ENCODE assay signal across 29 cellular contexts in genomic region chrY:19067435-19067834, GRCh38.
"Had no signal": no experiment of that assay in that cellular context is flagged by ENCODE, and none has a peak within 500 bp of the region (broad histone marks: within the 10 kb centered on the region; RNA-seq: fewer than 3 reads in every experiment).

No MANE protein-coding gene starts in this region.

- H3K36me3 ChIP-seq: esophagus squamous epithelium, heart left ventricle, left lung, neutrophil, prostate gland, sigmoid colon, stomach, transverse colon, WERI-Rb-1 had no signal

- H3K4me3 ChIP-seq: esophagus squamous epithelium, heart left ventricle, left lung, lung, mucosa of descending colon, prostate gland, sigmoid colon, stomach, transverse colon had no signal

- H3K27me3 ChIP-seq: esophagus squamous epithelium, heart left ventricle, left lung, neutrophil, sigmoid colon, stomach, transverse colon had no signal

- DNase-seq: activated CD4-positive, alpha-beta memory T cell treated with anti-CD3 and anti-CD28 coated beads for 36 hours; activated CD4-positive, alpha-beta T cell treated with anti-CD3 and anti-CD28 coated beads, Interleukin-2, amount 10 ng/mL, durations not matched to agents 24 days and 14 days; activated CD4-positive, CD25-positive, alpha-beta regulatory T cell treated with anti-CD3 and anti-CD28 coated beads, Interleukin-2, amount 50 U/mL, for 72 hours; activated gamma-delta T cell treated with Interleukin-2 at 50 U/mL for 16 hours; activated naive CD8-positive, alpha-beta T cell treated with anti-CD3 and anti-CD28 coated beads, Interleukin-2, amount 50 U/mL, for 24 hours; activated T-cell treated with anti-CD3 and anti-CD28 coated beads, Interleukin-2, amount 50 U/mL, for 4 hours; amygdala; caudate nucleus; cortex of kidney; esophagus squamous epithelium; heart left ventricle; left lung; naive B cell; nephron progenitor cell; retina; sigmoid colon; stimulated activated CD4-positive, alpha-beta T cell treated with anti-CD3 and anti-CD28 coated beads, Interleukin-15, amount 100 ng/mL, for 24 hours; stimulated activated CD4-positive, alpha-beta T cell treated with anti-CD3 and anti-CD28 coated beads, Interleukin-2, amount 100 ng/mL, for 24 hours; stimulated activated naive B cell treated with anti-CD40 and anti-IgM and Interleukin-4, amounts not matched to agents 10 μg/mL and 1 μg/mL and 100 μg/mL, for 72 hours; stomach; SW 1271; T-helper 9 cell; transverse colon; WERI-Rb-1 had no signal

- H3K27ac ChIP-seq: esophagus squamous epithelium, left lung, neutrophil, sigmoid colon, WERI-Rb-1 had no signal

- H3K4me1 ChIP-seq: left lung, prostate gland had no signal

- ATAC-seq: activated naive CD8-positive, alpha-beta T cell treated with anti-CD3 and anti-CD28 coated beads, Interleukin-2, amount 50 U/mL, for 24 hours; activated T-cell treated with anti-CD3 and anti-CD28 coated beads, Interleukin-2, amount 50 U/mL, for 4 hours; activated T-helper 17 cell treated with anti-CD3 and anti-CD28 coated beads, Interleukin-2, amount 50 U/mL, for 72 hours; left lung; mucosa of descending colon; stimulated activated naive B cell treated with anti-CD40 and anti-IgM and Interleukin-4, amounts not matched to agents 10 μg/mL and 1 μg/mL and 100 μg/mL, for 72 hours had no signal

- H3K9me3 ChIP-seq: esophagus squamous epithelium, heart left ventricle, left lung, mucosa of descending colon, neutrophil, prostate gland, sigmoid colon, stomach, transverse colon had no signal
